ENCODE assay signal across 23 cellular contexts in the genomic region with DNA sequence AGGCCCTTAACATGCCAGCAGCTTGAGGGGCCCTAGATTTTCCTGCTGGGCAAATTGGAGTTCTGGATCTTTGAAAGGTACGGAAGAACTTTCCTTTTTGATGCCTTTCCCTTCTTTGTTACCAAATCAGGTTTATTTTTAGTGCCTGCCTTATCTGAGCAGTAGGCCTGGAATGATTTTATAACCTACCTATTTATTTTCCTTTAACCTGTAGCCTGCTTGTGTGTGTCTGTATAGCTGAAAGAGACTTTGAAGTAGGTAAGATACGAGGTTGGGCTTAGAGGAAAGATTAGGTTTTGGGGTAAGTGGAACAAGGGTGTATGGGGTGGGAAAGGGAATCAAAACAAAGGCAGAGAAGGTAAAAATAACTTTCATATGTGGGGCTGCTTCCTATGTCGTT.
DNase-seq lines count a peak whose midpoint lies in the region; ATAC-seq and TF ChIP-seq lines count a peak whose summit lies in the region.
"Had no signal": no experiment of that assay in that cellular context is flagged by ENCODE, and none has a peak within 500 bp of the region (broad histone marks: within the 10 kb centered on the region; RNA-seq: fewer than 3 reads in every experiment).

No MANE protein-coding gene starts in this region.

- no peak for ATAC-seq in heart right ventricle
- ATAC-seq in memory B cell (ENCODE audit: low read depth) = no peak
- no peak for ATAC-seq in activated T-helper 17 cell treated with anti-CD3 and anti-CD28 coated beads, Interleukin-2, amount 50 U/mL, for 72 hours (replicated peaks)
- ATAC-seq: A549 had no signal

- TF ChIP-seq POLR2A in prostate gland (IDR thresholded peaks at IDR 0.05) = no peak

- no peaks in the 10 kb centered on the region for H3K9me3 Mint-ChIP-seq in memory B cell
- H3K9me3 Mint-ChIP-seq in progenitor cell of endocrine pancreas (ENCODE audit: low read depth) = no peaks in the 10 kb centered on the region
- H3K9me3 Mint-ChIP-seq in activated T-helper 17 cell treated with anti-CD3 and anti-CD28 coated beads, Interleukin-2, amount 50 U/mL, for 72 hours = no peaks in the 10 kb centered on the region
- H3K9me3 Mint-ChIP-seq: CD4-positive, alpha-beta T cell had no signal

- DNase-seq in left ventricle myocardium inferior (no peak), heart right ventricle (no peak), memory B cell (ENCODE audit: low spot score in 2 of 2) (no peak), progenitor cell of endocrine pancreas (ENCODE audit: low spot score, unreplicated experiment) (no peak), prostate gland (ENCODE audit: low spot score) (no peak), activated gamma-delta T cell (lab: John Stamatoyannopoulos, UW) (no peak)
- DNase-seq: 8988T; ACHN; AML-193; BE2C; Calu3; CD4-positive, alpha-beta T cell; COR-L47; DMS53; DMS79 treated with DMSO at 0.1 percent for 48 hours; GF-D8; GM23248; H7; HCEC 1CT had no signal

- H3K27me3 ChIP-seq in left ventricle myocardium inferior (ENCODE audit: low read depth) = no peaks in the 10 kb centered on the region
- no peaks in the 10 kb centered on the region for H3K27me3 ChIP-seq in heart right ventricle
- no peaks in the 10 kb centered on the region for H3K27me3 ChIP-seq in prostate gland (replicated peaks; ENCODE audit: insufficient read depth)
- H3K27me3 ChIP-seq: BE2C; BLaER1 treated with 17β-estradiol and CSF1 and Interleukin-3, amounts not matched to agents 10 nM and 100 nM had no signal

- no peak overlapping the region for H3K4me3 Mint-ChIP-seq in memory B cell
- no peak overlapping the region for H3K4me3 Mint-ChIP-seq in progenitor cell of endocrine pancreas (ENCODE audit: low read depth)
- no peak overlapping the region for H3K4me3 Mint-ChIP-seq in activated T-helper 17 cell treated with anti-CD3 and anti-CD28 coated beads, Interleukin-2, amount 50 U/mL, for 72 hours
- H3K4me3 Mint-ChIP-seq: CD14-positive monocyte; CD4-positive, alpha-beta T cell had no signal

- H3K36me3 Mint-ChIP-seq in memory B cell (no peaks in the 10 kb centered on the region), progenitor cell of endocrine pancreas (ENCODE audit: insufficient read depth) (no peaks in the 10 kb centered on the region)
- H3K36me3 Mint-ChIP-seq in activated T-helper 17 cell treated with anti-CD3 and anti-CD28 coated beads, Interleukin-2, amount 50 U/mL, for 72 hours (ENCODE audit: low read depth) = no peaks in the 10 kb centered on the region
- H3K36me3 Mint-ChIP-seq: CD14-positive monocyte had no signal

- no peaks in the 10 kb centered on the region for H3K27me3 Mint-ChIP-seq in memory B cell
- no peaks in the 10 kb centered on the region for H3K27me3 Mint-ChIP-seq in progenitor cell of endocrine pancreas
- no peaks in the 10 kb centered on the region for H3K27me3 Mint-ChIP-seq in activated T-helper 17 cell treated with anti-CD3 and anti-CD28 coated beads, Interleukin-2, amount 50 U/mL, for 72 hours
- H3K27me3 Mint-ChIP-seq: CD4-positive, alpha-beta T cell had no signal

- H3K27ac ChIP-seq in left ventricle myocardium inferior (replicated peaks) (peak overlapping the region; percentile 14), heart right ventricle (peak overlapping the region in 1 of 10 donors; percentile 13), prostate gland (no peak overlapping the region)
- H3K27ac ChIP-seq: A549; BLaER1 treated with 17β-estradiol and CSF1 and Interleukin-3, amounts not matched to agents 10 nM and 100 nM; GM23248 had no signal

- H3K4me1 ChIP-seq in left ventricle myocardium inferior (peaks cover 73% of the 10 kb centered on the region), heart right ventricle (peaks cover 5 to 89% (median 65%) of the 10 kb centered on the region in 9 donors), prostate gland (replicated peaks) (peaks cover 2% of the 10 kb centered on the region)
- H3K4me1 ChIP-seq: BE2C had no signal

- H3K36me3 ChIP-seq in left ventricle myocardium inferior = no peaks in the 10 kb centered on the region
- H3K36me3 ChIP-seq in heart right ventricle = no peaks in the 10 kb centered on the region
- no peaks in the 10 kb centered on the region for H3K36me3 ChIP-seq in prostate gland
- H3K36me3 ChIP-seq: BE2C; BLaER1 treated with 17β-estradiol and CSF1 and Interleukin-3, amounts not matched to agents 10 nM and 100 nM had no signal

- intact Hi-C loops in left ventricle myocardium inferior (cut with micrococcal nuclease) (loop anchor here (10.0 kb wide), 1 partner anchor 109 kb away; no protein-coding TSS in a partner anchor), heart right ventricle (cut with DNase I) (loop anchor here in 8 of 10 donors (2.0 to 10.0 kb wide), 11 partner anchors 21 to 229 kb away; no protein-coding TSS in a partner anchor), prostate gland (cut with DNase I) (loop anchor here (5.0 to 10.0 kb wide), 3 partner anchors 162 to 219 kb away; no protein-coding TSS in a partner anchor)

- H3K4me1 Mint-ChIP-seq in memory B cell (peaks cover 4% of the 10 kb centered on the region), progenitor cell of endocrine pancreas (ENCODE audit: low read depth) (peaks cover 15% of the 10 kb centered on the region)
- H3K4me1 Mint-ChIP-seq in activated T-helper 17 cell treated with anti-CD3 and anti-CD28 coated beads, Interleukin-2, amount 50 U/mL, for 72 hours = peaks cover 5% of the 10 kb centered on the region
- H3K4me1 Mint-ChIP-seq: CD14-positive monocyte had no signal

- H3K4me3 ChIP-seq in left ventricle myocardium inferior (no peak overlapping the region), heart right ventricle (no peak overlapping the region), prostate gland (no peak overlapping the region)
- H3K4me3 ChIP-seq: A549; BLaER1 treated with 17β-estradiol and CSF1 and Interleukin-3, amounts not matched to agents 10 nM and 100 nM; GM23248 had no signal

- H3K9me3 ChIP-seq in left ventricle myocardium inferior (replicated peaks) (no peaks in the 10 kb centered on the region), heart right ventricle (no peaks in the 10 kb centered on the region), prostate gland (no peaks in the 10 kb centered on the region)
- H3K9me3 ChIP-seq: A549; BE2C; BLaER1 treated with 17β-estradiol and CSF1 and Interleukin-3, amounts not matched to agents 10 nM and 100 nM had no signal

- H3K27ac Mint-ChIP-seq in memory B cell = peak overlapping the region; percentile 14
- H3K27ac Mint-ChIP-seq in progenitor cell of endocrine pancreas = peak overlapping the region; percentile 47
- no peak overlapping the region for H3K27ac Mint-ChIP-seq in activated T-helper 17 cell treated with anti-CD3 and anti-CD28 coated beads, Interleukin-2, amount 50 U/mL, for 72 hours
- H3K27ac Mint-ChIP-seq: CD14-positive monocyte; CD4-positive, alpha-beta T cell had no signal

- TF ChIP-seq CTCF in left ventricle myocardium inferior (IDR thresholded peaks at IDR 0.05; ENCODE audit: borderline replicate concordance) (no peak), heart right ventricle (IDR thresholded peaks at IDR 0.05) (no peak), progenitor cell of endocrine pancreas (IDR thresholded peaks at IDR 0.05; ENCODE audit: unreplicated experiment) (no peak), prostate gland (IDR thresholded peaks at IDR 0.05) (no peak)

- 44 to 51% methylated on average over 3 of the region's 3 CpGs for WGBS in heart right ventricle, 2 donors
- 85% methylated on average over 3 of the region's 3 CpGs for WGBS in prostate gland
